29 cellular contexts compared by ENCODE assay signal in the genomic region with DNA sequence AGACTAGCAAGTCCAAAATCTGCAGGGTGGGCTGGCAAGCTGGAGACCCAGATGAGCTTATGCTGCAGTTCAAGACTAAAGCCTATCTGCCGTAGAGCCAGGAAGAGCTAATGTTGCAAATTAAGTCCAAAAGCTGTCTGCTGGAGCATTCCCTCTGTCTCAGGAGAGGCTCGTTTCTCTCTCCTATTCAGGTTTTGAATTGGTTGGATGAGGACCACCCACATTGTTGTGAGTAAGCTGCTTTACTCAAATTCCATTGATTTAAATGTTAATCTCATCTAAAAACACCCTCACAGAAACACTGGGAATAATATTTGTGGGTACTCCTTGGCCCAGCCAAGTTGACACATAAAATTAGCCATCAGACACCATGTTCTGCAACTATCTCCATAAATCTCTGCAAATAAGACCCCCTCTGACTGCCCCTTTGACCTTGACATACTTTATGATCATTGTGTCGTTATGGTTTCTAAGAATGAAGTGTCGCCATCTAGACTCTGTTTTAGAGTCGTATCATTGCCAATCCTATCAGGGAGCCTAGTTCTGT.
"Had no signal": no experiment of that assay in that cellular context is flagged by ENCODE, and none has a peak within 500 bp of the region (broad histone marks: within the 10 kb centered on the region; RNA-seq: fewer than 3 reads in every experiment).

No MANE protein-coding gene starts in this region.

- H3K4me3 ChIP-seq: esophagus muscularis mucosa, ovary, skin epidermis, thoracic aorta had no signal

- H3K27ac Mint-ChIP-seq: activated naive CD8-positive, alpha-beta T cell; dendritic cell treated with granulocyte-macrophage colony-stimulating factor and Interleukin-4, amounts not matched to agents 40 ng/mL and 50 ng/mL, for 4 days; endodermal cell; immature natural killer cell; naive B cell; nephron progenitor cell; progenitor cell of endocrine pancreas; stimulated activated effector memory CD8-positive, alpha-beta T cell treated with anti-CD3 and anti-CD28 coated beads, Interleukin-12 subunit alpha, Interleukin-12 subunit beta, amount 100 ng/mL, for 72 hours; stimulated activated naive CD8-positive, alpha-beta T cell treated with anti-CD3 and anti-CD28 coated beads, Interleukin-15, Interleukin-2, amounts not matched to agents 100 ng/mL and 50 ng/mL, for 24 hours; T-helper 2 cell treated with Interferon-gamma antibody and Interleukin-4, amounts not matched to agents 5 μg/mL and 100 μg/mL, for 36 hours had no signal

- H3K27ac ChIP-seq: esophagus muscularis mucosa, ovary, skin epidermis, thoracic aorta had no signal

- H3K4me1 ChIP-seq: esophagus muscularis mucosa had no signal

- DNase-seq: activated CD4-positive, alpha-beta T cell treated with anti-CD3 and anti-CD28 coated beads for 4 hours; activated CD4-positive, alpha-beta T cell treated with anti-CD3 and anti-CD28 coated beads, Interleukin-2, amount 50 U/mL, for 48 hours; activated CD8-positive, alpha-beta memory T cell treated with anti-CD3 and anti-CD28 coated beads for 24 hours; activated effector memory CD4-positive, alpha-beta T cell treated with Interleukin-2 at 50 U/mL for 16 hours; activated naive CD4-positive, alpha-beta T cell treated with Interleukin-2 at 50 U/mL for 16 hours; anterior cingulate cortex; endodermal cell; foreskin melanocyte; immature natural killer cell; kidney; left colon; mammary epithelial cell; naive B cell; nephron progenitor cell; ovary; stimulated activated CD4-positive, alpha-beta T cell treated with anti-CD3 and anti-CD28 coated beads, Interleukin-12 subunit alpha, Interleukin-12 subunit beta, amount 100 ng/mL, for 4 hours; stimulated activated CD4-positive, alpha-beta T cell treated with anti-CD3 and anti-CD28 coated beads, Interleukin-4, amount 100 ng/mL, for 1 hour; trophoblast cell had no signal

- H3K9me3 Mint-ChIP-seq: central memory CD8-positive, alpha-beta T cell; dendritic cell treated with granulocyte-macrophage colony-stimulating factor and Interleukin-4, amounts not matched to agents 40 ng/mL and 50 ng/mL, for 4 days; endodermal cell; stimulated activated effector memory CD8-positive, alpha-beta T cell treated with anti-CD3 and anti-CD28 coated beads, Interleukin-12 subunit alpha, Interleukin-12 subunit beta, amount 100 ng/mL, for 72 hours; stimulated activated naive CD8-positive, alpha-beta T cell treated with anti-CD3 and anti-CD28 coated beads, Interleukin-15, Interleukin-2, amounts not matched to agents 100 ng/mL and 50 ng/mL, for 24 hours; T-helper 2 cell treated with Interferon-gamma antibody and Interleukin-4, amounts not matched to agents 5 μg/mL and 100 μg/mL, for 36 hours had no signal

- H3K4me3 Mint-ChIP-seq: activated naive CD8-positive, alpha-beta T cell; central memory CD8-positive, alpha-beta T cell; dendritic cell treated with granulocyte-macrophage colony-stimulating factor and Interleukin-4, amounts not matched to agents 40 ng/mL and 50 ng/mL, for 4 days; endodermal cell; immature natural killer cell; nephron progenitor cell; stimulated activated effector memory CD8-positive, alpha-beta T cell treated with anti-CD3 and anti-CD28 coated beads, Interleukin-12 subunit alpha, Interleukin-12 subunit beta, amount 100 ng/mL, for 72 hours; stimulated activated naive CD8-positive, alpha-beta T cell treated with anti-CD3 and anti-CD28 coated beads, Interleukin-15, Interleukin-2, amounts not matched to agents 100 ng/mL and 50 ng/mL, for 24 hours; T-helper 2 cell treated with Interferon-gamma antibody and Interleukin-4, amounts not matched to agents 5 μg/mL and 100 μg/mL, for 36 hours had no signal

- H3K4me1 Mint-ChIP-seq: central memory CD8-positive, alpha-beta T cell; immature natural killer cell; naive B cell; stimulated activated effector memory CD8-positive, alpha-beta T cell treated with anti-CD3 and anti-CD28 coated beads, Interleukin-12 subunit alpha, Interleukin-12 subunit beta, amount 100 ng/mL, for 72 hours had no signal

- H3K36me3 ChIP-seq: esophagus muscularis mucosa, ovary, thoracic aorta had no signal

- ATAC-seq: left colon; sciatic nerve; stimulated activated effector memory CD8-positive, alpha-beta T cell treated with anti-CD3 and anti-CD28 coated beads, Interleukin-12 subunit alpha, Interleukin-12 subunit beta, amount 100 ng/mL, for 72 hours had no signal

- H3K27me3 Mint-ChIP-seq: progenitor cell of endocrine pancreas had no signal

- H3K36me3 Mint-ChIP-seq: activated naive CD8-positive, alpha-beta T cell; immature natural killer cell; naive B cell; stimulated activated effector memory CD8-positive, alpha-beta T cell treated with anti-CD3 and anti-CD28 coated beads, Interleukin-12 subunit alpha, Interleukin-12 subunit beta, amount 100 ng/mL, for 72 hours had no signal

- H3K9me3 ChIP-seq: esophagus muscularis mucosa, ovary, thoracic aorta had no signal

- H3K27me3 ChIP-seq: esophagus muscularis mucosa, ovary had no signal
